ENCODE assay signal across 1 cellular context in genomic region chr12:49702676-49703228, GRCh38.
TF ChIP-seq lines count a peak whose summit lies in the region.

No MANE protein-coding gene starts in this region.

TF ChIP-seq in GM23338, 12 proteins besides CTCF, POLR2A, EP300 and RAD21 (continued from another document):
- TF ChIP-seq ZNF462 (CRISPR knock-in tag; IDR thresholded peaks at IDR 0.05): no peak
TF ChIP-seq in GM23338: peak in this region for 0.
